34 cellular contexts compared by ENCODE assay signal in the genomic region with DNA sequence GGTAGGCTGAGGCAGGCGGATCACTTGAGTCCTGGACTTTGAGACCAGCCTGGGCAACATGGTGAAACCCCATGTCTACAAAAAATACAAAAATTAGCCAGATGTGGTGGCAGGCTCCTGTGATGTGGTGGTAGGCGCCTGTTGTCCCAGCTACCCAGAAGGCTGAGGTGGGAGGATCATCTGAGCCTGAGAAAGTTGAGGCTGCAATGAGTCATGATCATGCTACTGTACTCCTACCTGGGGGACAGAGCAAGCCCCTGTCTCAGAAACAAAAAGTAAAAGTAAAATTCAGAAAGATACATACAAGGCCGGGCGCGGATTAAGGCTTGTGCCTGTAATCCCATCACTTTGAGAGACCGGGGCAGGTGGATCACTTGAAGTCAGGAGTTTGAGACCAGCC. TPM values are rescaled to one million over a fixed set of nuclear protein-coding genes. Genes with fewer than 3 reads are reported as not detected.
"Had no signal": no experiment of that assay in that cellular context is flagged by ENCODE, and none has a peak within 500 bp of the region (broad histone marks: within the 10 kb centered on the region; RNA-seq: fewer than 3 reads in every experiment).

No MANE protein-coding gene starts in this region.

- H3K9me3 Mint-ChIP-seq: activated naive CD8-positive, alpha-beta T cell treated with anti-CD3 and anti-CD28 coated beads, Interleukin-2, amount 10 ng/mL, durations not matched to agents 7 days and 5 days; activated T-cell treated with anti-CD3 and anti-CD28 coated beads, Interleukin-2, amount 50 U/mL, for 24 hours had no signal

- H3K4me1 Mint-ChIP-seq: activated CD8-positive, alpha-beta memory T cell treated with anti-CD3 and anti-CD28 coated beads, Interleukin-2, amount 10 ng/mL, durations not matched to agents 7 days and 5 days; activated naive CD8-positive, alpha-beta T cell treated with anti-CD3 and anti-CD28 coated beads, Interleukin-2, amount 10 ng/mL, durations not matched to agents 7 days and 5 days had no signal

- ATAC-seq: activated CD8-positive, alpha-beta memory T cell treated with anti-CD3 and anti-CD28 coated beads, Interleukin-2, amount 10 ng/mL, durations not matched to agents 7 days and 5 days; body of pancreas; Panc1 had no signal

- H3K27me3 Mint-ChIP-seq: activated CD8-positive, alpha-beta memory T cell treated with anti-CD3 and anti-CD28 coated beads, Interleukin-2, amount 10 ng/mL, durations not matched to agents 7 days and 5 days; activated T-cell treated with anti-CD3 and anti-CD28 coated beads, Interleukin-2, amount 50 U/mL, for 24 hours had no signal

- H3K4me3 Mint-ChIP-seq: activated CD8-positive, alpha-beta memory T cell treated with anti-CD3 and anti-CD28 coated beads, Interleukin-2, amount 10 ng/mL, durations not matched to agents 7 days and 5 days; activated naive CD8-positive, alpha-beta T cell treated with anti-CD3 and anti-CD28 coated beads, Interleukin-2, amount 10 ng/mL, durations not matched to agents 7 days and 5 days; activated T-cell treated with anti-CD3 and anti-CD28 coated beads, Interleukin-2, amount 50 U/mL, for 24 hours had no signal

- H3K36me3 Mint-ChIP-seq: activated CD8-positive, alpha-beta memory T cell treated with anti-CD3 and anti-CD28 coated beads, Interleukin-2, amount 10 ng/mL, durations not matched to agents 7 days and 5 days; activated naive CD8-positive, alpha-beta T cell treated with anti-CD3 and anti-CD28 coated beads, Interleukin-2, amount 10 ng/mL, durations not matched to agents 7 days and 5 days had no signal

- H3K27ac Mint-ChIP-seq: activated CD8-positive, alpha-beta memory T cell treated with anti-CD3 and anti-CD28 coated beads, Interleukin-2, amount 10 ng/mL, durations not matched to agents 7 days and 5 days; activated naive CD8-positive, alpha-beta T cell treated with anti-CD3 and anti-CD28 coated beads, Interleukin-2, amount 10 ng/mL, durations not matched to agents 7 days and 5 days; activated T-cell treated with anti-CD3 and anti-CD28 coated beads, Interleukin-2, amount 50 U/mL, for 24 hours had no signal

- DNase-seq: activated CD4-positive, alpha-beta T cell treated with anti-CD3 and anti-CD28 coated beads for 1 hour; activated CD4-positive, alpha-beta T cell treated with anti-CD3 and anti-CD28 coated beads, Interleukin-2, amount 50 U/mL, for 1 hour; activated CD4-positive, CD25-positive, alpha-beta regulatory T cell; activated CD8-positive, alpha-beta memory T cell treated with anti-CD3 and anti-CD28 coated beads for 24 hours; activated CD8-positive, alpha-beta memory T cell treated with anti-CD3 and anti-CD28 coated beads, Interleukin-2, amount 10 ng/mL, durations not matched to agents 7 days and 5 days; activated CD8-positive, alpha-beta memory T cell treated with anti-CD3 and anti-CD28 coated beads, Interleukin-2, amount 50 U/mL, for 48 hours; activated effector memory CD4-positive, alpha-beta T cell treated with anti-CD3 and anti-CD28 coated beads, Interleukin-2, amount 50 U/mL, for 16 hours; activated naive CD4-positive, alpha-beta T cell; activated naive CD8-positive, alpha-beta T cell treated with anti-CD3 and anti-CD28 coated beads, Interleukin-2, amount 10 ng/mL, durations not matched to agents 7 days and 5 days; activated T-cell treated with anti-CD3 and anti-CD28 coated beads, Interleukin-2, amount 50 U/mL, for 24 hours; adrenal gland; body of pancreas; Kasumi-1; KG1; MG63; NCI-H1048; NCI-H1105 treated with DMSO at 0.1 percent for 48 hours; NCI-H1436 treated with DMSO at 0.1 percent for 48 hours; NCI-H1694 treated with DMSO at 0.1 percent for 48 hours; NCI-H2029; NCI-H345; NCI-H524 treated with DMSO at 0.1 percent for 48 hours; SHP77; SJCRH30; T1000; WERI-Rb-1 had no signal

RNA-seq across cellular contexts. Expression of gene LDHAL6A, which starts 6.3 kb away (rescaled TPM):
- total RNA-seq: activated CD8-positive, alpha-beta memory T cell treated with anti-CD3 and anti-CD28 coated beads, Interleukin-2, amount 10 ng/mL, durations not matched to agents 7 days and 5 days; activated naive CD8-positive, alpha-beta T cell treated with anti-CD3 and anti-CD28 coated beads, Interleukin-2, amount 10 ng/mL, durations not matched to agents 7 days and 5 days; adrenal gland; astrocyte; body of pancreas; breast epithelium; cardiac septum; NCI-H460; RPMI7951; SJCRH30; T-helper 2 cell treated with Interferon-gamma antibody and Interleukin-4, amounts not matched to agents 100 ng/mL and 5 ng/mL, for 36 hours had no signal

RNA-seq across cellular contexts. Expression of gene LDHC, which starts 49.8 kb away (rescaled TPM):
- total RNA-seq: activated naive CD8-positive, alpha-beta T cell treated with anti-CD3 and anti-CD28 coated beads, Interleukin-2, amount 10 ng/mL, durations not matched to agents 7 days and 5 days; astrocyte; body of pancreas; breast epithelium; RPMI7951; SJCRH30; T-helper 1 cell treated with Interleukin-12 subunit alpha and Interleukin-12 subunit beta and Interleukin-4 antibody, amounts not matched to agents 30 ng/mL and 1 ng/mL, for 36 hours; T-helper 2 cell treated with Interferon-gamma antibody and Interleukin-4, amounts not matched to agents 100 ng/mL and 5 ng/mL, for 36 hours had no signal
